20 cellular contexts compared by ENCODE assay signal in the genomic region with DNA sequence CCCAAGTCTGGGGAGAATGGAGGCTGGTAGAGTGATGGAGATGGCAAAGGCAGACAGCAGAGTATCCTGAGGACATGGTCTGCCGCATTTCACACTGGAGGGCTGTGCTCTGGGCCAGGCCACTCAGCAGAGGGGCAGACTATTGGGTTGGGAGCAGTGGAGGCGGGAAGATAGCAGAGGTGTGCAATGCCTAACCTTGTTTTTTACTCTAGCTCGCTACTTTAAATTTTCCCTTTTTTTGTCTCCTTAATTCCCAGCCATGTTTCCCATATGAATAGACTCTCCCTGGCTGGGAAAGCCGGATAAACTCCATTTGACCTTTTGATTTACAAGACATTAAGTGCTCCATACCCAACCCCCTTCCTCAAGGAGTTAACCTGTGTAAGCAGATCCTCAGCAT. TPM values are rescaled to one million over a fixed set of nuclear protein-coding genes. Genes with fewer than 3 reads are reported as not detected.
DNase-seq lines count a peak whose midpoint lies in the region; ATAC-seq and TF ChIP-seq lines count a peak whose summit lies in the region.
"Had no signal": no experiment of that assay in that cellular context is flagged by ENCODE, and none has a peak within 500 bp of the region (broad histone marks: within the 10 kb centered on the region; RNA-seq: fewer than 3 reads in every experiment).

No MANE protein-coding gene starts in this region.

- H3K27ac Mint-ChIP-seq in H9 (peak overlapping the region in 2 of 3 experiments; percentile 5 to 78; a peak in 3 of 7 replicates), neural progenitor cell (no peak overlapping the region)

- WGBS in H9 (ENCODE audit: extremely low coverage, insufficient read length, low lambda C conversion rate) = no CpG with 5 or more reads among the region's 4 CpGs

- H2BK15ac ChIP-seq in H9 (ENCODE audit: low read depth, low read length) = no peak overlapping the region

- no peak overlapping the region for H4K91ac ChIP-seq in H9 (ENCODE audit: insufficient read length, low read depth, low read length)

- H3K79me1 ChIP-seq in H9 (ENCODE audit: insufficient read depth, low read depth, low read length, poor library complexity, severe bottlenecking) = no peaks in the 10 kb centered on the region

- H2BK20ac ChIP-seq in H9 (ENCODE audit: low read depth, low read length, poor library complexity, severe bottlenecking) = no peak overlapping the region

- no peak overlapping the region for H3K14ac ChIP-seq in H9 (ENCODE audit: insufficient read depth, low read length)

- H3K27me3 ChIP-seq in H9 (ENCODE audit: insufficient read depth, low read length) = no peaks in the 10 kb centered on the region
- H3K27me3 ChIP-seq in neural progenitor cell = no peaks in the 10 kb centered on the region

- H3K36me3 ChIP-seq in neural progenitor cell = no peaks in the 10 kb centered on the region

- H3K9me3 ChIP-seq in H9 (ENCODE audit: control insufficient read depth, low read depth, low read length) (no peaks in the 10 kb centered on the region), neural progenitor cell (ENCODE audit: low read depth) (no peaks in the 10 kb centered on the region)

- TF ChIP-seq CTCF in H9 (conservative IDR thresholded peaks at IDR 0.05) (no peak), neural progenitor cell (IDR thresholded peaks at IDR 0.05) (no peak)

- H3K4me3 ChIP-seq in neural progenitor cell = no peak overlapping the region
- H3K4me3 ChIP-seq: SK-N-MC had no signal

- no peak overlapping the region for H3K9ac ChIP-seq in H9 (ENCODE audit: extremely low read depth, insufficient read length, low read length)
- no peak overlapping the region for H3K9ac ChIP-seq in neural progenitor cell

- no peak overlapping the region for H4K5ac ChIP-seq in H9 (ENCODE audit: insufficient read length, low read depth, low read length)

- H4K20me1 ChIP-seq in H9 (ENCODE audit: control insufficient read depth, insufficient read depth, insufficient read length) (no peaks in the 10 kb centered on the region), neural progenitor cell (ENCODE audit: low read depth) (no peaks in the 10 kb centered on the region)

- no peak overlapping the region for H3K56ac ChIP-seq in H9 (ENCODE audit: insufficient read length, low read depth, low read length)

- H3K23me2 ChIP-seq in H9 (ENCODE audit: insufficient read length, low read depth, low read length, poor library complexity, severe bottlenecking) = no peaks in the 10 kb centered on the region

- H3K79me2 ChIP-seq in H9 (ENCODE audit: insufficient read depth, low read length) (no peaks in the 10 kb centered on the region), neural progenitor cell (ENCODE audit: low read depth) (no peaks in the 10 kb centered on the region)

- H2BK120ac ChIP-seq in H9 (ENCODE audit: low read depth, low read length, poor library complexity, severe bottlenecking) = no peak overlapping the region

- H3F3A ChIP-seq in neural progenitor cell (ENCODE audit: low read depth) = peaks cover 7% of the 10 kb centered on the region

- peak; percentile 48 for DNase-seq in H9
- DNase-seq in SK-N-DZ (ENCODE audit: low spot score) = peak; percentile 59
- peak; percentile 31 for DNase-seq in iPS-NIHi7 (ENCODE audit: extremely low spot score)
- DNase-seq in neural progenitor cell (ENCODE audit: low spot score) = no peak
- DNase-seq in NAMALWA (ENCODE audit: low spot score) = no peak
- DNase-seq in activated CD8-positive, alpha-beta memory T cell treated with anti-CD3 and anti-CD28 coated beads, Interleukin-2, amount 50 U/mL, for 4 hours = no peak
- DNase-seq: C1 segment of cervical spinal cord; CD8-positive, alpha-beta memory T cell; DMS79; HCEC 1CT; KG1; NCI-H1417 treated with DMSO at 0.1 percent for 48 hours; NCI-H2029; NCI-H2171 treated with DMSO at 0.1 percent for 48 hours; NCI-H446; NCI-H526 treated with DMSO at 0.1 percent for 48 hours had no signal

- H3T11ph ChIP-seq in H9 (ENCODE audit: low read length) = no peak overlapping the region

- H3K36me3 Mint-ChIP-seq in H9 (ENCODE audit: insufficient read depth in 1 of 3, low read depth in 3 of 3) (peaks cover 11 to 19% (median 16%) of the 10 kb centered on the region in 3 experiments), neural progenitor cell (no peaks in the 10 kb centered on the region)
- H3K36me3 Mint-ChIP-seq: CD8-positive, alpha-beta memory T cell had no signal

- H2BK12ac ChIP-seq in H9 (ENCODE audit: insufficient read length, low read depth, low read length) = no peak overlapping the region

- H3K4me2 ChIP-seq in H9 (ENCODE audit: insufficient read depth, insufficient read length, low read length) (no peak overlapping the region), neural progenitor cell (no peak overlapping the region)

- H2AFZ ChIP-seq in H9 (ENCODE audit: low read length) (no peak overlapping the region), neural progenitor cell (replicated peaks) (peak overlapping the region; percentile 17)

- peaks cover 13 to 22% of the 10 kb centered on the region in 2 experiments for H3K9me3 Mint-ChIP-seq in H9
- no peaks in the 10 kb centered on the region for H3K9me3 Mint-ChIP-seq in neural progenitor cell
- H3K9me3 Mint-ChIP-seq: CD8-positive, alpha-beta memory T cell had no signal

- ATAC-seq in HG03342 (IDR thresholded peaks at IDR 0.05; ENCODE audit: unreplicated experiment) = no peak
- ATAC-seq in HG03097 (IDR thresholded peaks at IDR 0.05; ENCODE audit: low FRiP score, unreplicated experiment) = no peak
- ATAC-seq: Right ventricle myocardium inferior had no signal

- peaks cover 2% of the 10 kb centered on the region; the same call in 1 of the 2 replicates for H3K27me3 Mint-ChIP-seq in H9 (ENCODE audit: low read depth)
- peaks cover 6% of the 10 kb centered on the region for H3K27me3 Mint-ChIP-seq in neural progenitor cell (ENCODE audit: insufficient read depth, low read depth)
- H3K27me3 Mint-ChIP-seq: CD8-positive, alpha-beta memory T cell had no signal

- H3K27ac ChIP-seq in H9 (ENCODE audit: insufficient read length, low read depth, low read length) (no peak overlapping the region), neural progenitor cell (no peak overlapping the region)
- H3K27ac ChIP-seq: SK-N-MC had no signal

- H3K18ac ChIP-seq in H9 (ENCODE audit: insufficient read length, low read depth, low read length) = no peak overlapping the region

- peaks cover 3% of the 10 kb centered on the region for H3K4me1 ChIP-seq in H9 (ENCODE audit: insufficient read depth, low read length)
- peaks cover 10% of the 10 kb centered on the region for H3K4me1 ChIP-seq in neural progenitor cell

- H3K4ac ChIP-seq in H9 (ENCODE audit: low read depth, low read length) = no peak overlapping the region

- H3K4me3 Mint-ChIP-seq in H9 (peak overlapping the region in 1 of 2 experiments; percentile 51; a peak in 3 of 5 replicates), neural progenitor cell (no peak overlapping the region)
- H3K4me3 Mint-ChIP-seq: CD8-positive, alpha-beta memory T cell had no signal

- no peak overlapping the region for H2BK5ac ChIP-seq in H9 (ENCODE audit: insufficient read length, low read length)

- no peak overlapping the region for H2AK5ac ChIP-seq in H9 (ENCODE audit: insufficient read length, low read length)

- no peak overlapping the region for H4K8ac ChIP-seq in H9 (replicated peaks; ENCODE audit: insufficient read length, low read depth, low read length)

- peaks cover 64 to 69% of the 10 kb centered on the region in 2 experiments for H3K4me1 Mint-ChIP-seq in H9
- peaks cover 5% of the 10 kb centered on the region for H3K4me1 Mint-ChIP-seq in neural progenitor cell

- no peak overlapping the region for H3K23ac ChIP-seq in H9 (ENCODE audit: insufficient read length, low read depth, low read length)

RNA-seq across cellular contexts. Expression of gene ST6GAL1, which starts 33.5 kb away (rescaled TPM):
- total RNA-seq in H9 (2021) (139 and 141 TPM in 2 replicates), neural progenitor cell (ENCODE audit: low replicate concordance) (27.3 and 39.2 TPM in 2 replicates)
- polyA plus RNA-seq in SK-N-DZ (2014; cell fraction: cytosol; rRNA removed) = 66.2 and 73.8 TPM in 2 replicates
- 32.4 and 48.0 TPM in 2 replicates for polyA plus RNA-seq in SK-N-DZ (2014; cell fraction: nucleus; rRNA removed)

RNA-seq across cellular contexts. Expression of gene ADIPOQ, which starts 54.4 kb away (rescaled TPM):
- not detected in 2 replicates for total RNA-seq in H9 (2021)
- 0.06 TPM in 1 of 2 replicates, not detected in the other for polyA plus RNA-seq in SK-N-DZ (2014; cell fraction: cytosol; rRNA removed)
- not detected in 2 replicates for polyA plus RNA-seq in SK-N-DZ (2014; cell fraction: nucleus; rRNA removed)
- total RNA-seq in neural progenitor cell (ENCODE audit: low replicate concordance) = not detected in 2 replicates
- total RNA-seq: CD8-positive, alpha-beta memory T cell had no signal
- polyA plus RNA-seq: CD8-positive, alpha-beta memory T cell had no signal

Comparison
In these comparisons a context has a peak if more than half of its experiments do, and no peak if none do; other contexts are left out.
1. DNase-seq: peak in H9 (single experiment), SK-N-DZ (single experiment) and iPS-NIHi7 (single experiment); none in neural progenitor cell (single experiment), NAMALWA (single experiment) and activated CD8-positive, alpha-beta memory T cell treated with anti-CD3 and anti-CD28 coated beads, Interleukin-2, amount 50 U/mL, for 4 hours (single experiment).